24 cellular contexts compared by ENCODE assay signal in the genomic region with DNA sequence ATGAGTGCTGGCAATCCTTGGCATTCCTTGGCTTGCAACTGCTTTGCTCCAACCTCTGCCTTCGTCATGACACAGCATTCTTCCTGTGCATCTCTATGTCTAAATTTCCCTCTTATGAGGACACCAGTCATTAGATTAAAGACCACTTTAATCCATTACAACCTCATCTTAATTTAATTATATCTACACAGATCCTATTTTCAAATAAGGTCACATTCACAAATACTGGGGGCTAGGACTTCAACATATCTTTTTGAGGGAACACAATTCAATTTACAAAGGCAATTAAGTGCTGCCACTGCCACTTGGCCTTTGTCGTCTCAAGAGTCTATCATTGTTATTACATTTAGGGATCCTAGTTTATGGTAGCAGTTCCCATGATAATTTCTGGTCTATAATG.
A peak's percentile ranks its signal among the peaks of the same experiment; 100 is the strongest.
DNase-seq lines count a peak whose midpoint lies in the region; ATAC-seq, FAIRE-seq and TF ChIP-seq lines count a peak whose summit lies in the region.
"Had no signal": no experiment of that assay in that cellular context is flagged by ENCODE, and none has a peak within 500 bp of the region (broad histone marks: within the 10 kb centered on the region; RNA-seq: fewer than 3 reads in every experiment).

No MANE protein-coding gene starts in this region.

- H3K4me1 Mint-ChIP-seq in activated CD4-positive, alpha-beta T cell treated with anti-CD3 and anti-CD28 coated beads, Interleukin-2, amount 10 ng/mL, durations not matched to agents 24 days and 14 days, result peaks cover 44% of the 10 kb centered on the region
- H3K4me1 Mint-ChIP-seq in IgD-negative memory B cell, result peaks cover 39 to 61% (median 59%) of the 10 kb centered on the region in 3 donors
- H3K4me1 Mint-ChIP-seq in activated CD4-positive, alpha-beta memory T cell treated with anti-CD3 and anti-CD28 coated beads for 36 hours (ENCODE audit: low read depth), result peaks cover 62% of the 10 kb centered on the region
- peaks cover 52 to 83% of the 10 kb centered on the region in 2 donors for H3K4me1 Mint-ChIP-seq in natural killer cell
- H3K4me1 Mint-ChIP-seq: brain had no signal

- H3K36me3 Mint-ChIP-seq in activated CD4-positive, alpha-beta T cell treated with anti-CD3 and anti-CD28 coated beads, Interleukin-2, amount 10 ng/mL, durations not matched to agents 24 days and 14 days (ENCODE audit: low read depth), result peaks cover 8% of the 10 kb centered on the region
- peaks cover 4% of the 10 kb centered on the region for H3K36me3 Mint-ChIP-seq in IgD-negative memory B cell
- H3K36me3 Mint-ChIP-seq in activated CD4-positive, alpha-beta memory T cell treated with anti-CD3 and anti-CD28 coated beads for 36 hours, result peaks cover 6% of the 10 kb centered on the region
- peaks cover 6% of the 10 kb centered on the region for H3K36me3 Mint-ChIP-seq in natural killer cell

- no peaks in the 10 kb centered on the region for H3K27me3 Mint-ChIP-seq in activated CD4-positive, alpha-beta T cell treated with anti-CD3 and anti-CD28 coated beads, Interleukin-2, amount 10 ng/mL, durations not matched to agents 24 days and 14 days
- H3K27me3 Mint-ChIP-seq in IgD-negative memory B cell (no peaks in the 10 kb centered on the region), natural killer cell (ENCODE audit: low read depth in 2 of 2) (no peaks in the 10 kb centered on the region)
- H3K27me3 Mint-ChIP-seq in activated CD4-positive, alpha-beta memory T cell treated with anti-CD3 and anti-CD28 coated beads for 36 hours, result no peaks in the 10 kb centered on the region

- no peak for DNase-seq in activated CD4-positive, alpha-beta T cell treated with anti-CD3 and anti-CD28 coated beads, Interleukin-2, amount 10 ng/mL, durations not matched to agents 24 days and 14 days
- DNase-seq in activated CD4-positive, alpha-beta T cell treated with anti-CD3 and anti-CD28 coated beads for 48 hours, result no peak
- DNase-seq in activated CD4-positive, alpha-beta memory T cell treated with anti-CD3 and anti-CD28 coated beads for 36 hours, result no peak
- DNase-seq in natural killer cell, result no peak
- DNase-seq in urothelium cell line (ENCODE audit: low spot score), result no peak
- DNase-seq in NCI-H1694 (lab: John Stamatoyannopoulos, UW), result no peak
- DNase-seq: 8988T; activated CD4-positive, alpha-beta T cell treated with anti-CD3 and anti-CD28 coated beads, Interleukin-2, amount 50 U/mL, for 4 hours; activated T-cell treated with anti-CD3 and anti-CD28 coated beads, Interleukin-2, amount 50 U/mL, for 1 hour; COR-L47; DMS79; hypothalamus; NCI-H146; nucleus accumbens; SIG-M5; stimulated activated CD4-positive, alpha-beta T cell treated with anti-CD3 and anti-CD28 coated beads, Interleukin-2, amount 100 ng/mL, for 24 hours; stimulated activated naive CD4-positive, alpha-beta T cell; T-helper 2 cell had no signal

- peak overlapping the region; percentile 15 for H3K27ac Mint-ChIP-seq in activated CD4-positive, alpha-beta T cell treated with anti-CD3 and anti-CD28 coated beads, Interleukin-2, amount 10 ng/mL, durations not matched to agents 24 days and 14 days
- H3K27ac Mint-ChIP-seq in IgD-negative memory B cell (peak overlapping the region in 2 of 3 donors; percentile 94 to 96), natural killer cell (peak overlapping the region; percentile 89 to 90)
- peak overlapping the region; percentile 95 for H3K27ac Mint-ChIP-seq in activated CD4-positive, alpha-beta memory T cell treated with anti-CD3 and anti-CD28 coated beads for 36 hours
- H3K27ac Mint-ChIP-seq: brain had no signal

- ATAC-seq in natural killer cell, result no peak
- no peak for ATAC-seq in GM21529 (IDR thresholded peaks at IDR 0.05; ENCODE audit: unreplicated experiment)
- ATAC-seq: gastroesophageal sphincter, K562 had no signal

- POLR2A ChIA-PET in activated CD4-positive, alpha-beta memory T cell treated with anti-CD3 and anti-CD28 coated beads for 36 hours (lab: Charles Lee), result no interaction called here

- H3K9me3 Mint-ChIP-seq in activated CD4-positive, alpha-beta T cell treated with anti-CD3 and anti-CD28 coated beads, Interleukin-2, amount 10 ng/mL, durations not matched to agents 24 days and 14 days, result peaks cover 8% of the 10 kb centered on the region
- H3K9me3 Mint-ChIP-seq in IgD-negative memory B cell, result peaks cover 0 to 6% (median 4%) of the 10 kb centered on the region in 3 donors
- H3K9me3 Mint-ChIP-seq in activated CD4-positive, alpha-beta memory T cell treated with anti-CD3 and anti-CD28 coated beads for 36 hours, result no peaks in the 10 kb centered on the region
- H3K9me3 Mint-ChIP-seq in natural killer cell, result no peaks in the 10 kb centered on the region

- FAIRE-seq in urothelium cell line (lab: Jason Lieb, UNC), result no peak
- FAIRE-seq: K562, keratinocyte had no signal

- CTCF ChIA-PET in activated CD4-positive, alpha-beta memory T cell treated with anti-CD3 and anti-CD28 coated beads for 36 hours (lab: Charles Lee), result no interaction called here

- H3K4me3 Mint-ChIP-seq in activated CD4-positive, alpha-beta T cell treated with anti-CD3 and anti-CD28 coated beads, Interleukin-2, amount 10 ng/mL, durations not matched to agents 24 days and 14 days, result no peak overlapping the region
- H3K4me3 Mint-ChIP-seq in IgD-negative memory B cell (no peak overlapping the region), natural killer cell (no peak overlapping the region)
- H3K4me3 Mint-ChIP-seq in activated CD4-positive, alpha-beta memory T cell treated with anti-CD3 and anti-CD28 coated beads for 36 hours, result no peak overlapping the region
- H3K4me3 Mint-ChIP-seq: brain had no signal

- intact Hi-C loops in activated CD4-positive, alpha-beta T cell treated with anti-CD3 and anti-CD28 coated beads, Interleukin-2, amount 10 ng/mL, durations not matched to agents 24 days and 14 days (cut with micrococcal nuclease), result loop anchor here (10.0 kb wide), 1 partner anchor 1387 kb away; no protein-coding TSS in a partner anchor
- intact Hi-C loops in activated CD4-positive, alpha-beta memory T cell treated with anti-CD3 and anti-CD28 coated beads for 36 hours (cut with micrococcal nuclease), result loop anchor here (2.0 kb wide), 1 partner anchor 1019 kb away; the partner anchor contains the start of gene CASK
- intact Hi-C loops in natural killer cell (cut with micrococcal nuclease), result loop anchor here (10.0 kb wide), 1 partner anchor 1017 kb away; the partner anchor contains the start of gene CASK

- TF ChIP-seq CTCF in natural killer cell (IDR thresholded peaks at IDR 0.05), result no peak

Comparison
In these comparisons a context has a peak if more than half of its experiments do, and no peak if none do; other contexts are left out.
1. H3K27ac Mint-ChIP-seq: peak in every context shown above with its lines; median percentile 95 in IgD-negative memory B cell; 95 in activated CD4-positive, alpha-beta memory T cell treated with anti-CD3 and anti-CD28 coated beads for 36 hours; 90 in natural killer cell; 15 in activated CD4-positive, alpha-beta T cell treated with anti-CD3 and anti-CD28 coated beads, Interleukin-2, amount 10 ng/mL, durations not matched to agents 24 days and 14 days.